Comparison of ENCODE assay signal across 1 cellular context in genomic region chr9:93099551-93100264, GRCh38.
TF ChIP-seq lines count a peak whose summit lies in the region.

No MANE protein-coding gene starts in this region.

TF ChIP-seq in WTC11, 78 proteins besides CTCF, POLR2A, EP300 and RAD21 (continued from another document):
- TF ChIP-seq STAT6 (CRISPR knock-in tag; conservative IDR thresholded peaks at IDR 0.05; ENCODE audit: low read depth), result no peak
- TF ChIP-seq ZNF512 (CRISPR knock-in tag; IDR thresholded peaks at IDR 0.05; ENCODE audit: borderline replicate concordance), result no peak
- no peak for TF ChIP-seq RORB (CRISPR knock-in tag; IDR thresholded peaks at IDR 0.05)
